Comparison of ENCODE assay signal across 14 cellular contexts in genomic region chr5:73540192-73540591, GRCh38. TPM values are rescaled to one million over a fixed set of nuclear protein-coding genes. Genes with fewer than 3 reads are reported as not detected.
DNase-seq lines count a peak whose midpoint lies in the region; ATAC-seq, FAIRE-seq and TF ChIP-seq lines count a peak whose summit lies in the region.
"Had no signal": no experiment of that assay in that cellular context is flagged by ENCODE, and none has a peak within 500 bp of the region (broad histone marks: within the 10 kb centered on the region; RNA-seq: fewer than 3 reads in every experiment).

No MANE protein-coding gene starts in this region.

- no peak overlapping the region for H2AK5ac ChIP-seq in H9 (ENCODE audit: insufficient read length, low read length)

- H3K4ac ChIP-seq in H9 (ENCODE audit: low read depth, low read length) = no peak overlapping the region

- no peak for FAIRE-seq in HTR-8/SVneo (lab: Jason Lieb, UNC)

- H3K27ac Mint-ChIP-seq in Calu3 (ENCODE audit: unreplicated experiment) (peak overlapping the region; percentile 80), H9 (no peak overlapping the region)
- H3K27ac Mint-ChIP-seq: activated B cell treated with CpG ODN at 0.5 μM for 24 hours; activated T-helper 1 cell treated with anti-CD3 and anti-CD28 coated beads, Interleukin-12 subunit alpha, Interleukin-12 subunit beta, Interleukin-2, Interleukin-4 antibody, amounts not matched to agents 30 ng/mL and 10 ng/mL and 1 ng/mL, durations not matched to agents 14 hours and 24 hours and 36 hours; CD8-positive, alpha-beta T cell had no signal

- no peaks in the 10 kb centered on the region for H3K79me1 ChIP-seq in H9 (ENCODE audit: insufficient read depth, low read depth, low read length, poor library complexity, severe bottlenecking)

- H3K36me3 Mint-ChIP-seq in Calu3 (ENCODE audit: insufficient read depth, unreplicated experiment) = peaks cover 15% of the 10 kb centered on the region
- peaks cover 0 to 3% (median 0%) of the 10 kb centered on the region in 3 experiments; a peak in 2 of 7 replicates for H3K36me3 Mint-ChIP-seq in H9 (ENCODE audit: insufficient read depth in 1 of 3, low read depth in 3 of 3)
- H3K36me3 Mint-ChIP-seq: CD8-positive, alpha-beta T cell had no signal

- H3K9ac ChIP-seq in H9 (ENCODE audit: extremely low read depth, insufficient read length, low read length) = no peak overlapping the region

- H4K91ac ChIP-seq in H9 (ENCODE audit: insufficient read length, low read depth, low read length) = no peak overlapping the region

- ATAC-seq in GM18505 (IDR thresholded peaks at IDR 0.05; ENCODE audit: unreplicated experiment) = no peak
- ATAC-seq: CD8-positive, alpha-beta T cell had no signal

- H3K23ac ChIP-seq in H9 (ENCODE audit: insufficient read length, low read depth, low read length) = no peak overlapping the region

- no peak overlapping the region for H2BK120ac ChIP-seq in H9 (ENCODE audit: low read depth, low read length, poor library complexity, severe bottlenecking)

- H3K4me3 Mint-ChIP-seq in Calu3 (ENCODE audit: low read depth, unreplicated experiment) (no peak overlapping the region), H9 (no peak overlapping the region)
- H3K4me3 Mint-ChIP-seq: activated B cell treated with CpG ODN at 0.5 μM for 24 hours; activated T-helper 1 cell treated with anti-CD3 and anti-CD28 coated beads, Interleukin-12 subunit alpha, Interleukin-12 subunit beta, Interleukin-2, Interleukin-4 antibody, amounts not matched to agents 30 ng/mL and 10 ng/mL and 1 ng/mL, durations not matched to agents 14 hours and 24 hours and 36 hours; CD8-positive, alpha-beta T cell had no signal

- H3K27ac ChIP-seq in H9 (ENCODE audit: insufficient read length, low read depth, low read length) (no peak overlapping the region), ascending aorta (no peak overlapping the region)
- H3K27ac ChIP-seq: testis had no signal

- no peak overlapping the region for H4K8ac ChIP-seq in H9 (replicated peaks; ENCODE audit: insufficient read length, low read depth, low read length)

- no peak overlapping the region for H2AFZ ChIP-seq in H9 (ENCODE audit: low read length)

- no peak overlapping the region for H2BK12ac ChIP-seq in H9 (ENCODE audit: insufficient read length, low read depth, low read length)

- H3K23me2 ChIP-seq in H9 (ENCODE audit: insufficient read length, low read depth, low read length, poor library complexity, severe bottlenecking) = no peaks in the 10 kb centered on the region

- H4K20me1 ChIP-seq in H9 (ENCODE audit: control insufficient read depth, insufficient read depth, insufficient read length) = no peaks in the 10 kb centered on the region

- no peaks in the 10 kb centered on the region for H3K79me2 ChIP-seq in H9 (ENCODE audit: insufficient read depth, low read length)

- H3T11ph ChIP-seq in H9 (ENCODE audit: low read length) = no peak overlapping the region

- H3K36me3 ChIP-seq in kidney epithelial cell (ENCODE audit: control insufficient read depth, insufficient read depth, low read length) = no peaks in the 10 kb centered on the region
- H3K36me3 ChIP-seq in ascending aorta = no peaks in the 10 kb centered on the region

- no TSS peak for BruUV-seq in Calu3 (replicated peaks; lab: Mats Ljungman, UMichigan)

- H3K4me1 ChIP-seq in H9 (ENCODE audit: insufficient read depth, low read length) (no peaks in the 10 kb centered on the region; the same call in 1 of the 2 replicates), ascending aorta (peaks cover 11 to 22% of the 10 kb centered on the region in 2 donors)
- H3K4me1 ChIP-seq: testis had no signal

- no peak overlapping the region for H2BK20ac ChIP-seq in H9 (ENCODE audit: low read depth, low read length, poor library complexity, severe bottlenecking)

- H4K5ac ChIP-seq in H9 (ENCODE audit: insufficient read length, low read depth, low read length) = no peak overlapping the region

- H3K4me3 ChIP-seq in astrocyte of the spinal cord (ENCODE audit: low read depth, low read length) (no peak overlapping the region), kidney epithelial cell (ENCODE audit: low read depth, low read length) (no peak overlapping the region), ascending aorta (no peak overlapping the region)
- H3K4me3 ChIP-seq: testis had no signal

- H3K27me3 Mint-ChIP-seq in Calu3 (ENCODE audit: unreplicated experiment) (no peaks in the 10 kb centered on the region), H9 (ENCODE audit: low read depth) (peaks cover 10% of the 10 kb centered on the region)

- in situ Hi-C loops in astrocyte of the spinal cord (cut with HindIII; ENCODE audit: low sequenced_read_pairs) = no loop called here

- H2BK15ac ChIP-seq in H9 (ENCODE audit: low read depth, low read length) = no peak overlapping the region

- H3K4me2 ChIP-seq in H9 (ENCODE audit: insufficient read depth, insufficient read length, low read length) = no peak overlapping the region

- H3K9me3 Mint-ChIP-seq in Calu3 (ENCODE audit: low read depth, unreplicated experiment) = no peaks in the 10 kb centered on the region
- peaks cover 0 to 9% of the 10 kb centered on the region in 2 experiments; a peak in 2 of 5 replicates for H3K9me3 Mint-ChIP-seq in H9
- H3K9me3 Mint-ChIP-seq: activated B cell treated with CpG ODN at 0.5 μM for 24 hours; activated T-helper 1 cell treated with anti-CD3 and anti-CD28 coated beads, Interleukin-12 subunit alpha, Interleukin-12 subunit beta, Interleukin-2, Interleukin-4 antibody, amounts not matched to agents 30 ng/mL and 10 ng/mL and 1 ng/mL, durations not matched to agents 14 hours and 24 hours and 36 hours; CD8-positive, alpha-beta T cell had no signal

- no peak overlapping the region for H3K56ac ChIP-seq in H9 (ENCODE audit: insufficient read length, low read depth, low read length)

- H3K27me3 ChIP-seq in kidney epithelial cell (ENCODE audit: control insufficient read depth, insufficient read depth, low read length) (no peaks in the 10 kb centered on the region), H9 (ENCODE audit: insufficient read depth, low read length) (no peaks in the 10 kb centered on the region; the same call in 1 of the 2 replicates), ascending aorta (no peaks in the 10 kb centered on the region)
- H3K27me3 ChIP-seq: testis had no signal

- H3K9me3 ChIP-seq in H9 (ENCODE audit: control insufficient read depth, low read depth, low read length) = no peaks in the 10 kb centered on the region
- no peaks in the 10 kb centered on the region for H3K9me3 ChIP-seq in ascending aorta
- H3K9me3 ChIP-seq: testis had no signal

- H3K14ac ChIP-seq in H9 (ENCODE audit: insufficient read depth, low read length) = no peak overlapping the region

- DNase-seq in Calu3 = peak; percentile 35
- peak; percentile 41 for DNase-seq in HTR-8/SVneo (ENCODE audit: insufficient read length, low spot score)
- DNase-seq in astrocyte of the spinal cord (ENCODE audit: low read depth, low spot score) = peak; percentile 75
- peak; percentile 88 for DNase-seq in kidney epithelial cell (ENCODE audit: low read depth)
- DNase-seq in GM19240 (ENCODE audit: insufficient read length, low spot score) = no peak
- no peak for DNase-seq in H9
- no peak for DNase-seq in ascending aorta (ENCODE audit: low spot score in 2 of 2)
- DNase-seq: activated B cell treated with CpG ODN at 0.5 μM for 24 hours; CD8-positive, alpha-beta T cell; central memory CD4-positive, alpha-beta T cell; NCI-H1417 treated with DMSO at 0.1 percent for 48 hours; testis had no signal

- H3K4me1 Mint-ChIP-seq in Calu3 (ENCODE audit: low read depth, unreplicated experiment) = peaks cover 49% of the 10 kb centered on the region
- H3K4me1 Mint-ChIP-seq in H9 = peaks cover 2 to 12% of the 10 kb centered on the region in 2 experiments; a peak in 3 of 4 replicates
- H3K4me1 Mint-ChIP-seq: activated B cell treated with CpG ODN at 0.5 μM for 24 hours had no signal

- no peak overlapping the region for H3K18ac ChIP-seq in H9 (ENCODE audit: insufficient read length, low read depth, low read length)

- no peak for TF ChIP-seq CTCF in Calu3 (IDR thresholded peaks at IDR 0.05; ENCODE audit: unreplicated experiment)
- TF ChIP-seq CTCF in astrocyte of the spinal cord (IDR thresholded peaks at IDR 0.05; ENCODE audit: low read depth, low read length) = no peak
- no peak for TF ChIP-seq CTCF in kidney epithelial cell (IDR thresholded peaks at IDR 0.05; ENCODE audit: insufficient read depth, low read length, poor library complexity, severe bottlenecking)
- TF ChIP-seq CTCF in H9 (conservative IDR thresholded peaks at IDR 0.05) = no peak
- no peak for TF ChIP-seq CTCF in ascending aorta (IDR thresholded peaks at IDR 0.05)

- no peak overlapping the region for H2BK5ac ChIP-seq in H9 (ENCODE audit: insufficient read length, low read length)

- no peak for TF ChIP-seq POLR2A in GM18505 (IDR thresholded peaks at IDR 0.05; ENCODE audit: borderline replicate concordance, extremely low read depth, insufficient read depth, insufficient read length)

- CTCF ChIA-PET in Calu3 (lab: Charles Lee) = interaction anchor here (0.9 kb wide), 1 partner anchor 56 kb away, joined by 3 read pairs; no protein-coding TSS in a partner anchor

- WGBS in H9 (ENCODE audit: extremely low coverage, insufficient read length, low lambda C conversion rate) = no CpG with 5 or more reads among the region's 3 CpGs

- intact Hi-C loops in Calu3 (cut with micrococcal nuclease; ENCODE audit: unreplicated experiment) = loop anchor here (2.0 kb wide), 1 partner anchor 43 kb away; no protein-coding TSS in a partner anchor
- intact Hi-C loops in ascending aorta (cut with DNase I) = no loop called here

RNA-seq across cellular contexts. Expression of gene ANKRA2, which starts 25.2 kb away (rescaled TPM):
- total RNA-seq in Calu3 (2022) (24.4 and 26.5 TPM in 2 replicates), kidney epithelial cell (11.2 and 15.3 TPM in 2 replicates), H9 (2021) (6.6 and 8.9 TPM in 2 replicates), ascending aorta (6.9 TPM)

RNA-seq across cellular contexts. Expression of gene UTP15, which starts 25.4 kb away (rescaled TPM):
- total RNA-seq in Calu3 (2022) (44.4 and 47.5 TPM in 2 replicates), kidney epithelial cell (17.5 and 23.8 TPM in 2 replicates), H9 (2021) (43.5 TPM in 2 replicates), ascending aorta (4.9 TPM)

RNA-seq across cellular contexts. Expression of gene BTF3, which starts 42.0 kb away (rescaled TPM):
- total RNA-seq in Calu3 (2022) = 794 and 872 TPM in 2 replicates
- total RNA-seq in kidney epithelial cell = 668 and 708 TPM in 2 replicates
- total RNA-seq in H9 (2021) = 861 and 876 TPM in 2 replicates
- 235 TPM for total RNA-seq in ascending aorta

Comparison
In these comparisons a context has a peak if more than half of its experiments do, and no peak if none do; other contexts are left out.
1. DNase-seq: peak in Calu3 (single experiment), HTR-8/SVneo (single experiment), astrocyte of the spinal cord (single experiment) and kidney epithelial cell (single experiment); none in GM19240 (single experiment), H9 (single experiment) and ascending aorta (0 of 2).